In genomic region chr1:10337436-10337835, GRCh38 we compare ENCODE assay signal across 16 cellular contexts.
"Had no signal": no experiment of that assay in that cellular context is flagged by ENCODE, and none has a peak within 500 bp of the region (broad histone marks: within the 10 kb centered on the region; RNA-seq: fewer than 3 reads in every experiment).

No MANE protein-coding gene starts in this region.

- H3K4me1 ChIP-seq: colonic mucosa, gastrocnemius medialis, parathyroid adenoma, sigmoid colon had no signal

- H3K36me3 Mint-ChIP-seq: activated naive CD4-positive, alpha-beta T cell treated with anti-CD3 and anti-CD28 coated beads, Interleukin-2, amount 50 U/mL, for 72 hours had no signal

- H3K4me3 ChIP-seq: adrenal gland, colonic mucosa, gastrocnemius medialis, heart left ventricle, left ventricle myocardium inferior, sigmoid colon, SK-N-MC, thyroid gland had no signal

- H3K27ac Mint-ChIP-seq: activated CD4-positive, alpha-beta T cell treated with anti-CD3 and anti-CD28 coated beads, Interleukin-2, amount 10 ng/mL, durations not matched to agents 7 days and 5 days; naive thymus-derived CD4-positive, alpha-beta T cell; stimulated activated memory B cell treated with anti-CD40 and anti-IgM and Interleukin-4, amounts not matched to agents 10 μg/mL and 1 μg/mL and 100 μg/mL, for 72 hours had no signal

- ATAC-seq: naive thymus-derived CD4-positive, alpha-beta T cell; stimulated activated memory B cell treated with anti-CD40 and anti-IgM and Interleukin-4, amounts not matched to agents 10 μg/mL and 1 μg/mL and 100 μg/mL, for 72 hours had no signal

- DNase-seq: activated CD4-positive, CD25-positive, alpha-beta regulatory T cell; activated effector memory CD4-positive, alpha-beta T cell treated with Interleukin-2 at 50 U/mL for 16 hours had no signal

- H3K27me3 ChIP-seq: adrenal gland, colonic mucosa, gastrocnemius medialis, heart left ventricle, neutrophil, sigmoid colon, thyroid gland had no signal

- H3K4me1 Mint-ChIP-seq: activated CD4-positive, alpha-beta T cell treated with anti-CD3 and anti-CD28 coated beads, Interleukin-2, amount 10 ng/mL, durations not matched to agents 7 days and 5 days; naive thymus-derived CD4-positive, alpha-beta T cell; stimulated activated memory B cell treated with anti-CD40 and anti-IgM and Interleukin-4, amounts not matched to agents 10 μg/mL and 1 μg/mL and 100 μg/mL, for 72 hours had no signal

- H3K9me3 ChIP-seq: adrenal gland, colonic mucosa, gastrocnemius medialis, heart left ventricle, left ventricle myocardium inferior, neutrophil, sigmoid colon, thyroid gland had no signal

- H3K9me3 Mint-ChIP-seq: activated CD4-positive, alpha-beta T cell treated with anti-CD3 and anti-CD28 coated beads, Interleukin-2, amount 10 ng/mL, durations not matched to agents 7 days and 5 days; activated naive CD4-positive, alpha-beta T cell treated with anti-CD3 and anti-CD28 coated beads, Interleukin-2, amount 50 U/mL, for 72 hours; naive thymus-derived CD4-positive, alpha-beta T cell; stimulated activated memory B cell treated with anti-CD40 and anti-IgM and Interleukin-4, amounts not matched to agents 10 μg/mL and 1 μg/mL and 100 μg/mL, for 72 hours had no signal

- H3K27me3 Mint-ChIP-seq: activated CD4-positive, alpha-beta T cell treated with anti-CD3 and anti-CD28 coated beads, Interleukin-2, amount 10 ng/mL, durations not matched to agents 7 days and 5 days; naive thymus-derived CD4-positive, alpha-beta T cell; stimulated activated memory B cell treated with anti-CD40 and anti-IgM and Interleukin-4, amounts not matched to agents 10 μg/mL and 1 μg/mL and 100 μg/mL, for 72 hours had no signal

- H3K4me3 Mint-ChIP-seq: activated CD4-positive, alpha-beta T cell treated with anti-CD3 and anti-CD28 coated beads, Interleukin-2, amount 10 ng/mL, durations not matched to agents 7 days and 5 days; naive thymus-derived CD4-positive, alpha-beta T cell; stimulated activated memory B cell treated with anti-CD40 and anti-IgM and Interleukin-4, amounts not matched to agents 10 μg/mL and 1 μg/mL and 100 μg/mL, for 72 hours had no signal

- H3K27ac ChIP-seq: colonic mucosa, heart left ventricle, neutrophil, parathyroid adenoma, sigmoid colon, SK-N-MC had no signal
